Comparison of ENCODE assay signal across 8 cellular contexts in the genomic region with DNA sequence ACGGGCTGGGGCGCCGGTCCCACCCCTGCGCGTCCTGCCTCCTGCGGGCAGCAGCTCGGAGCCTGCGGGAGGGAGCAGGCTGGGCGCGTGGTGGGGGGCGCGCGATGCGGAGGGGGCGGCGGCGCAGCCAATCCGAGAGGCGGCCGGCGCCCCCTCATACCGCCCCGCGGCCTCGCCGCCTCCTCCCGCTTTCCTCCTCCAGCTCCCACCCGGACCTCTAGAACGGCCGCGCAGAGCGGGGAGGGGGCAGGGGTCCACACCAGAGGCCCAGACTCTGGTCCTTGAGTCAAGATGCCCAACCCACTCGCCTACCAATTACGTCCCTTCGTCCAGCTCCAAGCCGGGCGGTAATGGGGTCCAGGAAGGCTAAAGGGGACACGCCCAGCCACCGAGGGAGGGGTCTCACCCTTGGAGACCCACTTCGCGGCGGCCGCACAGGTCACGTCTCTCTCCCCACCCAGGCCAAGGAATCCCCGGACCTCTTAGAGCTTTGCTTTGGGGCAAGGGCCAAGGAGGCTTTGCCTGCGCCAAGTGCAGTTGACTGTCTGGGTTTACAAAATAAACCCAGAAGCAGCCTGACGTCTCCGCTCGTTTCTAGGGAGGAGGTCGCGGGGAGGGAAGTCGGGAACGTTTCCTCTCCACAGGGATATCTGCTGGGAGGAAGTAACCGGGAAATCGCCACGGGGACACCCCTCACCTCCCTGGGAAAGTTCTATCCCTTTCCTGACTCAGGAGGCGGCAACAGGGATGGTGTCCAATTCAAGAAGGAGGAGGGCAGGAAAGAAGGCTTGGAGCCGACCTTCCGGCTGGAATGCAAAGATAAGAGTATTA. TPM values are rescaled to one million over a fixed set of nuclear protein-coding genes. Genes with fewer than 3 reads are reported as not detected.
DNase-seq lines count a peak whose midpoint lies in the region; ATAC-seq and TF ChIP-seq lines count a peak whose summit lies in the region.

A gene with protein sequence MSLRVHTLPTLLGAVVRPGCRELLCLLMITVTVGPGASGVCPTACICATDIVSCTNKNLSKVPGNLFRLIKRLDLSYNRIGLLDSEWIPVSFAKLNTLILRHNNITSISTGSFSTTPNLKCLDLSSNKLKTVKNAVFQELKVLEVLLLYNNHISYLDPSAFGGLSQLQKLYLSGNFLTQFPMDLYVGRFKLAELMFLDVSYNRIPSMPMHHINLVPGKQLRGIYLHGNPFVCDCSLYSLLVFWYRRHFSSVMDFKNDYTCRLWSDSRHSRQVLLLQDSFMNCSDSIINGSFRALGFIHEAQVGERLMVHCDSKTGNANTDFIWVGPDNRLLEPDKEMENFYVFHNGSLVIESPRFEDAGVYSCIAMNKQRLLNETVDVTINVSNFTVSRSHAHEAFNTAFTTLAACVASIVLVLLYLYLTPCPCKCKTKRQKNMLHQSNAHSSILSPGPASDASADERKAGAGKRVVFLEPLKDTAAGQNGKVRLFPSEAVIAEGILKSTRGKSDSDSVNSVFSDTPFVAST (minus strand): TSS at position 66 of the 831 bp plus-strand sequence. CDS start 957 bp downstream, outside the sequence.

- H3K4me3 Mint-ChIP-seq in activated CD8-positive, alpha-beta T cell treated with anti-CD3 and anti-CD28 coated beads, Interleukin-2, amount 10 ng/mL, durations not matched to agents 7 days and 5 days = peak within 1 kb of the TSS; percentile 94
- peak within 1 kb of the TSS; percentile 97 for H3K4me3 Mint-ChIP-seq in endothelial cell (ENCODE audit: unreplicated experiment)
- H3K4me3 Mint-ChIP-seq in stimulated activated naive B cell treated with anti-CD40 and anti-IgM and Interleukin-4, amounts not matched to agents 10 μg/mL and 1 μg/mL and 100 μg/mL, for 72 hours = peak within 1 kb of the TSS; percentile 92 to 98

- POLR2A ChIA-PET in activated CD8-positive, alpha-beta T cell treated with anti-CD3 and anti-CD28 coated beads, Interleukin-2, amount 10 ng/mL, durations not matched to agents 7 days and 5 days (lab: Charles Lee) = interaction anchor here (0.5 to 3.6 kb wide), 16 partner anchors 8 to 318 kb away, joined by 3 to 30 read pairs (median 5); no protein-coding TSS in a partner anchor

- H3K27ac Mint-ChIP-seq in activated CD8-positive, alpha-beta T cell treated with anti-CD3 and anti-CD28 coated beads, Interleukin-2, amount 10 ng/mL, durations not matched to agents 7 days and 5 days = peak within 1 kb of the TSS; percentile 90
- peak within 1 kb of the TSS; percentile 95 for H3K27ac Mint-ChIP-seq in endothelial cell (ENCODE audit: unreplicated experiment)
- H3K27ac Mint-ChIP-seq in stimulated activated naive B cell treated with anti-CD40 and anti-IgM and Interleukin-4, amounts not matched to agents 10 μg/mL and 1 μg/mL and 100 μg/mL, for 72 hours = peak within 1 kb of the TSS; percentile 94

- peak within 1 kb of the TSS; percentile 54 for H3K4me3 ChIP-seq in MG63
- peak within 1 kb of the TSS; percentile 64 for H3K4me3 ChIP-seq in mesodermal cell (ENCODE audit: extremely low read depth, insufficient read depth, low read length, poor library complexity, severe bottlenecking)

- DNase-seq in Ammon's horn (ENCODE audit: low spot score) (peak; percentile 21), MG63 (peak; percentile 79), endothelial cell (ENCODE audit: low spot score) (peak; percentile 62)
- DNase-seq in activated CD8-positive, alpha-beta T cell treated with anti-CD3 and anti-CD28 coated beads, Interleukin-2, amount 10 ng/mL, durations not matched to agents 7 days and 5 days = peak; percentile 46
- no peak for DNase-seq in stimulated activated naive B cell treated with anti-CD40 and anti-IgM and Interleukin-4, amounts not matched to agents 10 μg/mL and 1 μg/mL and 100 μg/mL, for 72 hours

- no peak for TF ChIP-seq CTCF in endothelial cell (IDR thresholded peaks at IDR 0.05; ENCODE audit: unreplicated experiment)

- peaks cover 32% of the 10 kb centered on the region for H3K36me3 Mint-ChIP-seq in activated CD8-positive, alpha-beta T cell treated with anti-CD3 and anti-CD28 coated beads, Interleukin-2, amount 10 ng/mL, durations not matched to agents 7 days and 5 days (ENCODE audit: low read depth)
- no peaks in the 10 kb centered on the region for H3K36me3 Mint-ChIP-seq in endothelial cell (ENCODE audit: low read depth, unreplicated experiment)
- H3K36me3 Mint-ChIP-seq in stimulated activated naive B cell treated with anti-CD40 and anti-IgM and Interleukin-4, amounts not matched to agents 10 μg/mL and 1 μg/mL and 100 μg/mL, for 72 hours = peaks cover 24 to 25% of the 10 kb centered on the region in 2 donors

- no peaks in the 10 kb centered on the region for H3K27me3 ChIP-seq in MG63

- peak; percentile 7 for ATAC-seq in GM19455 (IDR thresholded peaks at IDR 0.05; ENCODE audit: unreplicated experiment)
- ATAC-seq in activated CD8-positive, alpha-beta T cell treated with anti-CD3 and anti-CD28 coated beads, Interleukin-2, amount 10 ng/mL, durations not matched to agents 7 days and 5 days = peak; percentile 33
- peak; percentile 56 to 57 for ATAC-seq in stimulated activated naive B cell treated with anti-CD40 and anti-IgM and Interleukin-4, amounts not matched to agents 10 μg/mL and 1 μg/mL and 100 μg/mL, for 72 hours (replicated peaks)
- no peak for ATAC-seq in HG03045 (IDR thresholded peaks at IDR 0.05; ENCODE audit: unreplicated experiment)

- peaks cover 68% of the 10 kb centered on the region for H3K4me1 Mint-ChIP-seq in activated CD8-positive, alpha-beta T cell treated with anti-CD3 and anti-CD28 coated beads, Interleukin-2, amount 10 ng/mL, durations not matched to agents 7 days and 5 days (ENCODE audit: low read depth)
- H3K4me1 Mint-ChIP-seq in endothelial cell (ENCODE audit: unreplicated experiment) = peaks cover 61% of the 10 kb centered on the region
- peaks cover 45 to 76% of the 10 kb centered on the region in 2 donors for H3K4me1 Mint-ChIP-seq in stimulated activated naive B cell treated with anti-CD40 and anti-IgM and Interleukin-4, amounts not matched to agents 10 μg/mL and 1 μg/mL and 100 μg/mL, for 72 hours

- H3K9me3 ChIP-seq in MG63 (no peaks in the 10 kb centered on the region), mesodermal cell (ENCODE audit: control insufficient read depth, low read length) (no peaks in the 10 kb centered on the region)

- H3K27ac ChIP-seq in mesodermal cell (ENCODE audit: low read depth, low read length, severe bottlenecking) = peak within 1 kb of the TSS; percentile 79

- 0% methylated on average over 29 to 37 of the region's 59 CpGs for WGBS in mesodermal cell (ENCODE audit: insufficient coverage in 2 of 2), 2 experiments

- no peaks in the 10 kb centered on the region for H3K9me3 Mint-ChIP-seq in activated CD8-positive, alpha-beta T cell treated with anti-CD3 and anti-CD28 coated beads, Interleukin-2, amount 10 ng/mL, durations not matched to agents 7 days and 5 days (ENCODE audit: insufficient read depth)
- no peaks in the 10 kb centered on the region for H3K9me3 Mint-ChIP-seq in endothelial cell (ENCODE audit: unreplicated experiment)
- no peaks in the 10 kb centered on the region for H3K9me3 Mint-ChIP-seq in stimulated activated naive B cell treated with anti-CD40 and anti-IgM and Interleukin-4, amounts not matched to agents 10 μg/mL and 1 μg/mL and 100 μg/mL, for 72 hours

- CTCF ChIA-PET in activated CD8-positive, alpha-beta T cell treated with anti-CD3 and anti-CD28 coated beads, Interleukin-2, amount 10 ng/mL, durations not matched to agents 7 days and 5 days (lab: Charles Lee) = interaction anchor here (0.7 to 4.4 kb wide), 19 partner anchors 9 to 318 kb away, joined by 3 to 47 read pairs (median 4); no protein-coding TSS in a partner anchor

- no peaks in the 10 kb centered on the region for H3K27me3 Mint-ChIP-seq in activated CD8-positive, alpha-beta T cell treated with anti-CD3 and anti-CD28 coated beads, Interleukin-2, amount 10 ng/mL, durations not matched to agents 7 days and 5 days (ENCODE audit: low read depth)
- peaks cover 7% of the 10 kb centered on the region for H3K27me3 Mint-ChIP-seq in endothelial cell (ENCODE audit: unreplicated experiment)
- H3K27me3 Mint-ChIP-seq in stimulated activated naive B cell treated with anti-CD40 and anti-IgM and Interleukin-4, amounts not matched to agents 10 μg/mL and 1 μg/mL and 100 μg/mL, for 72 hours = no peaks in the 10 kb centered on the region

- peaks cover 28% of the 10 kb centered on the region for H3K4me1 ChIP-seq in mesodermal cell (ENCODE audit: control insufficient read depth, insufficient read depth, low read length, poor library complexity, severe bottlenecking)

- H3K36me3 ChIP-seq in MG63 (peaks cover 7% of the 10 kb centered on the region), mesodermal cell (ENCODE audit: control insufficient read depth, insufficient read depth, low read length) (peaks cover 6% of the 10 kb centered on the region)

RNA-seq across cellular contexts. Expression of the gene that starts here (rescaled TPM):
- 6.3 and 10.5 TPM in 2 replicates for total RNA-seq in MG63 (2014; rRNA removed; shearing (Covaris generic); ENCODE audit: low replicate concordance)
- 10 to 100 TPM; 10.2 TPM for total RNA-seq in activated CD8-positive, alpha-beta T cell treated with anti-CD3 and anti-CD28 coated beads, Interleukin-2, amount 10 ng/mL, durations not matched to agents 7 days and 5 days
- total RNA-seq in endothelial cell (ENCODE audit: unreplicated experiment) = 24.2 TPM
- 34.4 TPM for polyA plus RNA-seq in mesodermal cell (2013, experiment 1 of 2)
- 39.7 TPM for polyA plus RNA-seq in mesodermal cell (2013, experiment 2 of 2)
